In genomic region chr1:25744636-25745425, GRCh38 we compare ENCODE assay signal across 12 cellular contexts. TPM values are rescaled to one million over a fixed set of nuclear protein-coding genes. Genes with fewer than 3 reads are reported as not detected.
DNase-seq lines count a peak whose midpoint lies in the region; ATAC-seq and TF ChIP-seq lines count a peak whose summit lies in the region.
"Had no signal": no experiment of that assay in that cellular context is flagged by ENCODE, and none has a peak within 500 bp of the region (broad histone marks: within the 10 kb centered on the region; RNA-seq: fewer than 3 reads in every experiment).

No MANE protein-coding gene starts in this region.

- no peak for TF ChIP-seq CTCF in esophagus squamous epithelium (IDR thresholded peaks at IDR 0.05)
- TF ChIP-seq CTCF in prostate gland (IDR thresholded peaks at IDR 0.05) = no peak
- TF ChIP-seq CTCF in natural killer cell (IDR thresholded peaks at IDR 0.05) = no peak
- TF ChIP-seq CTCF in PC-9 (conservative IDR thresholded peaks at IDR 0.05) = no peak

- no peaks in the 10 kb centered on the region for H3K36me3 Mint-ChIP-seq in natural killer cell

- no peak overlapping the region for H3K9ac ChIP-seq in BLaER1

- H4K20me1 ChIP-seq in BLaER1 = no peaks in the 10 kb centered on the region
- H4K20me1 ChIP-seq in PC-9 (ENCODE audit: insufficient read depth) = no peaks in the 10 kb centered on the region

- H3K36me3 ChIP-seq in BLaER1 (no peaks in the 10 kb centered on the region), esophagus squamous epithelium (no peaks in the 10 kb centered on the region), prostate gland (no peaks in the 10 kb centered on the region), MG63 (no peaks in the 10 kb centered on the region), PC-9 (ENCODE audit: low read depth) (no peaks in the 10 kb centered on the region)
- H3K36me3 ChIP-seq: neutrophil had no signal

- ATAC-seq in GM18519 (IDR thresholded peaks at IDR 0.05; ENCODE audit: low FRiP score, unreplicated experiment) = no peak
- no peak for ATAC-seq in natural killer cell

- POLR2A ChIA-PET in PC-9 (lab: Charles Lee; ENCODE audit: unreplicated experiment) = no interaction called here

- H3K4me2 ChIP-seq in BLaER1 (peak overlapping the region; percentile 83), PC-9 (no peak overlapping the region)

- H3F3A ChIP-seq in PC-9 (ENCODE audit: insufficient read depth, low read depth) = no peaks in the 10 kb centered on the region

- BruUV-seq in PC-9 (replicated peaks; lab: Mats Ljungman, UMichigan) = no TSS peak

- TF ChIP-seq POLR2A in esophagus squamous epithelium (IDR thresholded peaks at IDR 0.05) (no peak), prostate gland (IDR thresholded peaks at IDR 0.05) (no peak)

- intact Hi-C loops in esophagus squamous epithelium (cut with DNase I) (loop anchor here (5.0 kb wide), 1 partner anchor 128 kb away; the partner anchor contains the start of gene MAN1C1), prostate gland (cut with DNase I) (loop anchor here (2.0 to 5.0 kb wide), 3 partner anchors 50 to 128 kb away; partner anchors contain the start of gene MAN1C1), natural killer cell (cut with micrococcal nuclease) (no loop called here), PC-9 (cut with micrococcal nuclease; ENCODE audit: unreplicated experiment) (no loop called here)

- H3K4me3 Mint-ChIP-seq in natural killer cell = no peak overlapping the region

- H3K9me3 ChIP-seq in BLaER1 (no peaks in the 10 kb centered on the region), esophagus squamous epithelium (no peaks in the 10 kb centered on the region), prostate gland (no peaks in the 10 kb centered on the region), MG63 (no peaks in the 10 kb centered on the region), PC-9 (ENCODE audit: insufficient read depth, low read depth) (no peaks in the 10 kb centered on the region)
- H3K9me3 ChIP-seq: neutrophil had no signal

- H3K27ac ChIP-seq in BLaER1 (0 out of 2 replicates have a peak overlapping the region, but pooled peaks have one; percentile 59), esophagus squamous epithelium (peak overlapping the region in 3 of 4 donors; percentile 82 to 92 (median 83)), prostate gland (peak overlapping the region; percentile 71 to 82), PC-9 (no peak overlapping the region)
- H3K27ac ChIP-seq: neutrophil had no signal

- H3K27ac Mint-ChIP-seq in natural killer cell = no peak overlapping the region

- no peaks in the 10 kb centered on the region for H3K9me3 Mint-ChIP-seq in natural killer cell

- 80 to 82% methylated on average over 5 of the region's 8 CpGs for WGBS in esophagus squamous epithelium, 2 donors
- 93% methylated on average over 8 of the region's 8 CpGs for WGBS in prostate gland

- H3K4me1 ChIP-seq in BLaER1 (peaks cover 34% of the 10 kb centered on the region), esophagus squamous epithelium (peaks cover 19 to 75% (median 52%) of the 10 kb centered on the region in 3 donors), prostate gland (replicated peaks) (peaks cover 20% of the 10 kb centered on the region), PC-9 (replicated peaks; ENCODE audit: insufficient read depth) (no peaks in the 10 kb centered on the region)

- H3K79me2 ChIP-seq in PC-9 (ENCODE audit: low read depth) = no peaks in the 10 kb centered on the region

- H3K4me3 ChIP-seq in BLaER1 = no peak overlapping the region
- no peak overlapping the region for H3K4me3 ChIP-seq in esophagus squamous epithelium
- no peak overlapping the region for H3K4me3 ChIP-seq in prostate gland
- no peak overlapping the region for H3K4me3 ChIP-seq in MG63
- H3K4me3 ChIP-seq in PC-9 = no peak overlapping the region

- CTCF ChIA-PET in PC-9 (lab: Charles Lee) = no interaction called here

- H3K27me3 Mint-ChIP-seq in natural killer cell (ENCODE audit: low read depth in 2 of 2) = peaks cover 0 to 7% of the 10 kb centered on the region in 2 donors

- H3K9me2 ChIP-seq in PC-9 (ENCODE audit: insufficient read depth) = no peaks in the 10 kb centered on the region

- no peaks in the 10 kb centered on the region for H3K4me1 Mint-ChIP-seq in natural killer cell

- peak; percentile 54 for DNase-seq in NCI-H82 (lab: John Stamatoyannopoulos, UW)
- no peak for DNase-seq in esophagus squamous epithelium (lab: John Stamatoyannopoulos, UW)
- no peak for DNase-seq in prostate gland (ENCODE audit: low spot score)
- no peak for DNase-seq in natural killer cell
- no peak for DNase-seq in MG63
- DNase-seq in PC-9 = no peak
- DNase-seq: activated naive CD4-positive, alpha-beta T cell; NCI-H2081 treated with DMSO at 0.1 percent for 48 hours; stimulated activated CD8-positive, alpha-beta memory T cell treated with anti-CD3 and anti-CD28 coated beads, Interleukin-4, amount 100 ng/mL, for 48 hours had no signal

- H3K27me3 ChIP-seq in BLaER1 (no peaks in the 10 kb centered on the region), esophagus squamous epithelium (no peaks in the 10 kb centered on the region), prostate gland (replicated peaks; ENCODE audit: insufficient read depth) (no peaks in the 10 kb centered on the region), MG63 (no peaks in the 10 kb centered on the region), PC-9 (ENCODE audit: insufficient read depth, low read depth) (no peaks in the 10 kb centered on the region)
- H3K27me3 ChIP-seq: neutrophil had no signal

- no peak overlapping the region for H2AFZ ChIP-seq in PC-9

RNA-seq across cellular contexts. Expression of gene SELENON, which starts 55.2 kb away (rescaled TPM):
- total RNA-seq in esophagus squamous epithelium = 10 to 100 TPM; 19.7 to 34.5 (median 24.5) TPM
- 10 to 100 TPM; 89.7 to 90.0 TPM for total RNA-seq in prostate gland
- total RNA-seq in natural killer cell = 10 to 100 TPM in 2 of 3 donors, 1 to 10 TPM in 1; 9.7 to 16.4 (median 11.1) TPM
- total RNA-seq in MG63 (2014; rRNA removed; shearing (Covaris generic); ENCODE audit: low replicate concordance) = 12.9 and 18.8 TPM in 2 replicates
- 39.0 and 44.3 TPM in 2 replicates for total RNA-seq in PC-9 (2021)

Comparison
In these comparisons a context has a peak if more than half of its experiments do, and no peak if none do; other contexts are left out.
1. intact Hi-C loops: an anchor here in esophagus squamous epithelium (5.0 kb wide) and prostate gland (2.0 to 5.0 kb wide); none called in natural killer cell and PC-9.